Comparison of ENCODE assay signal across 16 cellular contexts in genomic region chr4:169640261-169640880, GRCh38. TPM values are rescaled to one million over a fixed set of nuclear protein-coding genes. Genes with fewer than 3 reads are reported as not detected.
A peak's percentile ranks its signal among the peaks of the same experiment; 100 is the strongest.
DNase-seq lines count a peak whose midpoint lies in the region; ATAC-seq, FAIRE-seq and TF ChIP-seq lines count a peak whose summit lies in the region.
"Had no signal": no experiment of that assay in that cellular context is flagged by ENCODE, and none has a peak within 500 bp of the region (broad histone marks: within the 10 kb centered on the region; RNA-seq: fewer than 3 reads in every experiment).

No MANE protein-coding gene starts in this region.

- H3K27ac ChIP-seq in brain microvascular endothelial cell: peak overlapping the region; percentile 0
- H3K27ac ChIP-seq: BLaER1, colonic mucosa, right lobe of liver, WERI-Rb-1 had no signal

- H3K27ac Mint-ChIP-seq in HFFc6: peak overlapping the region; percentile 73
- no peak overlapping the region for H3K27ac Mint-ChIP-seq in activated T-helper 17 cell treated with anti-CD3 and anti-CD28 coated beads, Interleukin-2, amount 50 U/mL, for 72 hours
- H3K27ac Mint-ChIP-seq in MCF 10A (ENCODE audit: low read depth, unreplicated experiment): no peak overlapping the region
- H3K27ac Mint-ChIP-seq: activated CD8-positive, alpha-beta T cell treated with anti-CD3 and anti-CD28 coated beads, Interleukin-2, amount 10 ng/mL, durations not matched to agents 7 days and 5 days had no signal

- no TSS peak for BruUV-seq in MCF 10A (replicated peaks; lab: Mats Ljungman, UMichigan)

- H3K27me3 Mint-ChIP-seq in HFFc6 (ENCODE audit: insufficient read depth) (no peaks in the 10 kb centered on the region), MCF 10A (ENCODE audit: insufficient read depth, unreplicated experiment) (no peaks in the 10 kb centered on the region)
- no peaks in the 10 kb centered on the region for H3K27me3 Mint-ChIP-seq in activated T-helper 17 cell treated with anti-CD3 and anti-CD28 coated beads, Interleukin-2, amount 50 U/mL, for 72 hours

- peak; percentile 47 for FAIRE-seq in islet of Langerhans (lab: Jason Lieb, UNC)

- H3K9me3 Mint-ChIP-seq in HFFc6 (no peaks in the 10 kb centered on the region), MCF 10A (ENCODE audit: unreplicated experiment) (no peaks in the 10 kb centered on the region)
- no peaks in the 10 kb centered on the region for H3K9me3 Mint-ChIP-seq in activated T-helper 17 cell treated with anti-CD3 and anti-CD28 coated beads, Interleukin-2, amount 50 U/mL, for 72 hours

- no peaks in the 10 kb centered on the region for H3K27me3 ChIP-seq in brain microvascular endothelial cell (replicated peaks)
- H3K27me3 ChIP-seq: BLaER1, colonic mucosa, right lobe of liver had no signal

- H3K4me3 ChIP-seq in brain microvascular endothelial cell (ENCODE audit: low read depth, low read length): no peak overlapping the region
- H3K4me3 ChIP-seq: BLaER1, colonic mucosa, mucosa of descending colon, right lobe of liver had no signal

- TF ChIP-seq CTCF in HFFc6 (IDR thresholded peaks at IDR 0.05) (no peak), brain microvascular endothelial cell (IDR thresholded peaks at IDR 0.05; ENCODE audit: low read depth, low read length, missing control alignments) (no peak), MCF 10A (IDR thresholded peaks at IDR 0.05; ENCODE audit: unreplicated experiment) (no peak)

- DNase-seq in AG08396 (ENCODE audit: low spot score): peak; percentile 12
- peak; percentile 83 for DNase-seq in HFFc6
- peak; percentile 9 for DNase-seq in brain microvascular endothelial cell
- DNase-seq in MCF 10A (ENCODE audit: unreplicated experiment): no peak
- DNase-seq in NCI-H146 (lab: John Stamatoyannopoulos, UW): no peak
- DNase-seq in NCI-H1105 (lab: John Stamatoyannopoulos, UW): no peak
- DNase-seq: activated CD8-positive, alpha-beta T cell treated with anti-CD3 and anti-CD28 coated beads, Interleukin-2, amount 10 ng/mL, durations not matched to agents 7 days and 5 days; colonic mucosa; mucosa of descending colon; right lobe of liver; substantia nigra; T-helper 1 cell; WERI-Rb-1 had no signal

- in situ Hi-C loops in brain microvascular endothelial cell (cut with HindIII; ENCODE audit: low pct_ligation_motif_present, low sequenced_read_pairs): no loop called here

- peaks cover 9% of the 10 kb centered on the region for H3K36me3 ChIP-seq in brain microvascular endothelial cell (replicated peaks)
- H3K36me3 ChIP-seq: colonic mucosa had no signal

- H3K4me1 Mint-ChIP-seq in HFFc6 (ENCODE audit: low read depth) (peaks cover 21% of the 10 kb centered on the region), MCF 10A (ENCODE audit: insufficient read depth, unreplicated experiment) (no peaks in the 10 kb centered on the region)
- peaks cover 5% of the 10 kb centered on the region for H3K4me1 Mint-ChIP-seq in activated T-helper 17 cell treated with anti-CD3 and anti-CD28 coated beads, Interleukin-2, amount 50 U/mL, for 72 hours

- CTCF ChIA-PET in MCF 10A (lab: Yijun Ruan, JAX): interaction anchor here (0.6 to 1.3 kb wide), 2 partner anchors 10 to 27 kb away, joined by 3 to 4 read pairs; no protein-coding TSS in a partner anchor

- H3K36me3 Mint-ChIP-seq in HFFc6 (ENCODE audit: low read depth) (peaks cover 25% of the 10 kb centered on the region), MCF 10A (ENCODE audit: insufficient read depth, unreplicated experiment) (peaks cover 46% of the 10 kb centered on the region)
- H3K36me3 Mint-ChIP-seq in activated T-helper 17 cell treated with anti-CD3 and anti-CD28 coated beads, Interleukin-2, amount 50 U/mL, for 72 hours (ENCODE audit: low read depth): peaks cover 82% of the 10 kb centered on the region

- intact Hi-C loops in MCF 10A (cut with micrococcal nuclease): no loop called here

- POLR2A ChIA-PET in MCF 10A (lab: Yijun Ruan, JAX): interaction anchor here (0.9 to 1.3 kb wide), 5 partner anchors 9 to 20 kb away, joined by 3 to 5 read pairs (median 3); partner anchors contain the start of gene CLCN3

- H3K4me3 Mint-ChIP-seq in HFFc6 (peak overlapping the region; percentile 22; the same call in 1 of the 2 replicates), MCF 10A (ENCODE audit: unreplicated experiment) (no peak overlapping the region)
- H3K4me3 Mint-ChIP-seq in activated T-helper 17 cell treated with anti-CD3 and anti-CD28 coated beads, Interleukin-2, amount 50 U/mL, for 72 hours: no peak overlapping the region
- H3K4me3 Mint-ChIP-seq: activated CD8-positive, alpha-beta T cell treated with anti-CD3 and anti-CD28 coated beads, Interleukin-2, amount 10 ng/mL, durations not matched to agents 7 days and 5 days had no signal

- no peak for ATAC-seq in activated T-helper 17 cell treated with anti-CD3 and anti-CD28 coated beads, Interleukin-2, amount 50 U/mL, for 72 hours (replicated peaks)
- ATAC-seq: activated CD8-positive, alpha-beta T cell treated with anti-CD3 and anti-CD28 coated beads, Interleukin-2, amount 10 ng/mL, durations not matched to agents 7 days and 5 days; mucosa of descending colon; right lobe of liver had no signal

RNA-seq across cellular contexts. Expression of gene CLCN3, which starts 20.0 kb away (rescaled TPM):
- 10 to 100 TPM; 32.9 to 39.5 (median 35.0) TPM for total RNA-seq in HFFc6 (2021; fragmentation: NEBNext Ultra II Directional; extraction: Animal tissue kit (Norgen Biotek cat#: 25700))
- total RNA-seq in activated T-helper 17 cell treated with anti-CD3 and anti-CD28 coated beads, Interleukin-2, amount 50 U/mL, for 72 hours: 10 to 100 TPM; 22.2 to 25.2 TPM
- total RNA-seq in MCF 10A (2022): 56.0 and 67.8 TPM in 2 replicates

RNA-seq across cellular contexts. Expression of gene NEK1, which starts 28.0 kb away (rescaled TPM):
- 10 to 100 TPM in 3 of 6 experiments, 1 to 10 TPM in 3; 9.4 to 11.1 (median 10.0) TPM for total RNA-seq in HFFc6 (2021; fragmentation: NEBNext Ultra II Directional; extraction: Animal tissue kit (Norgen Biotek cat#: 25700))
- total RNA-seq in activated T-helper 17 cell treated with anti-CD3 and anti-CD28 coated beads, Interleukin-2, amount 50 U/mL, for 72 hours: 10 to 100 TPM; 10.4 to 13.8 TPM
- 15.5 and 17.2 TPM in 2 replicates for total RNA-seq in MCF 10A (2022)

Comparison
In these comparisons a context has a peak if more than half of its experiments do, and no peak if none do; other contexts are left out.
1. DNase-seq: peak in AG08396 (single experiment), HFFc6 (single experiment) and brain microvascular endothelial cell (single experiment); none in MCF 10A (single experiment), NCI-H146 (single experiment) and NCI-H1105 (single experiment).